Comparison of ENCODE assay signal across 2 cellular contexts in genomic region chr9:15078345-15078744, GRCh38.
A peak's percentile ranks its signal among the peaks of the same experiment; 100 is the strongest.
TF ChIP-seq lines count a peak whose summit lies in the region.

No MANE protein-coding gene starts in this region.

TF ChIP-seq in IMR-90, 13 proteins besides CTCF, POLR2A, EP300 and RAD21:
- TF ChIP-seq MAZ (IDR thresholded peaks at IDR 0.05; ENCODE audit: borderline replicate concordance, low read depth, low read length) (no peak), CEBPB (IDR thresholded peaks at IDR 0.05; ENCODE audit: low read depth, low read length) (0 out of 2 replicates have a peak, but pooled peaks have one; percentile 3), BHLHE40 (IDR thresholded peaks at IDR 0.05; ENCODE audit: low read depth, low read length) (no peak)

TF ChIP-seq in endothelial cell of umbilical vein, 7 proteins besides CTCF, POLR2A, EP300 and RAD21:
- TF ChIP-seq FOS (IDR thresholded peaks at IDR 0.05; ENCODE audit: borderline replicate concordance, insufficient read depth, low read length) (no peak), MYC (IDR thresholded peaks at IDR 0.05; ENCODE audit: low read depth, low read length) (no peak), GATA2 (IDR thresholded peaks at IDR 0.05; ENCODE audit: insufficient read depth, insufficient read length, low read depth, low read length) (no peak), MAX (IDR thresholded peaks at IDR 0.05; ENCODE audit: insufficient read depth, insufficient read length) (no peak), POLR2AphosphoS5 (IDR thresholded peaks at IDR 0.05; ENCODE audit: insufficient read depth, low read depth, low read length) (no peak), EZH2 (IDR thresholded peaks at IDR 0.05; ENCODE audit: borderline replicate concordance, low read depth, low read length, severe bottlenecking) (no peak), JUN (IDR thresholded peaks at IDR 0.05; ENCODE audit: borderline replicate concordance, insufficient read depth, insufficient read length, low read depth) (no peak)
